2 cellular contexts compared by ENCODE assay signal in genomic region chr21:37071561-37072238, GRCh38.
TF ChIP-seq lines count a peak whose summit lies in the region.

No MANE protein-coding gene starts in this region.

TF ChIP-seq in SK-N-SH treated with all-trans-retinoic acid at 6 μM for 48 hours, 23 proteins besides CTCF, POLR2A, EP300 and RAD21 (continued from another document):
- TF ChIP-seq BACH2 (CRISPR knock-in tag; IDR thresholded peaks at IDR 0.05; ENCODE audit: borderline replicate concordance) (no peak), ZNF70 (CRISPR knock-in tag; IDR thresholded peaks at IDR 0.05) (no peak)

TF ChIP-seq in H1, 55 proteins besides CTCF, POLR2A, EP300 and RAD21 (continued from another document):
- TF ChIP-seq RNF2 (IDR thresholded peaks at IDR 0.05; ENCODE audit: borderline replicate concordance, low read depth, low read length, missing control alignments, poor library complexity, severe bottlenecking) (no peak), GTF2F1 (IDR thresholded peaks at IDR 0.05; ENCODE audit: borderline replicate concordance, low read depth, low read length) (no peak), HDAC2 (IDR thresholded peaks at IDR 0.05; ENCODE audit: borderline replicate concordance in 1 of 2, low read depth in 2 of 2, low read length in 2 of 2) (no peak), YY1 (IDR thresholded peaks at IDR 0.05; ENCODE audit: low read depth, low read length) (no peak), HDAC6 (IDR thresholded peaks at IDR 0.05; ENCODE audit: low read depth, low read length) (no peak)
